In genomic region chr7:140883378-140883777, GRCh38 we compare ENCODE assay signal across 1 cellular context.
A peak's percentile ranks its signal among the peaks of the same experiment; 100 is the strongest.
TF ChIP-seq lines count a peak whose summit lies in the region.

No MANE protein-coding gene starts in this region.

TF ChIP-seq in GM12878, 131 proteins besides CTCF, POLR2A, EP300 and RAD21:
- TF ChIP-seq EGR1 (IDR thresholded peaks at IDR 0.05; ENCODE audit: borderline replicate concordance in 1 of 2, low read depth in 2 of 2, low read length in 2 of 2): no peak
- TF ChIP-seq SPI1 (IDR thresholded peaks at IDR 0.05; ENCODE audit: borderline replicate concordance, insufficient read depth, low read depth, low read length): peak; percentile 39; the same call in 1 of the 2 replicates
